In genomic region chr1:35278886-35279554, GRCh38 we compare ENCODE assay signal across 1 cellular context.
A peak's percentile ranks its signal among the peaks of the same experiment; 100 is the strongest.
TF ChIP-seq lines count a peak whose summit lies in the region.

No MANE protein-coding gene starts in this region.

TF ChIP-seq in K562, 482 proteins besides CTCF, POLR2A, EP300 and RAD21 (continued from another document and continues in another):
- TF ChIP-seq ZBTB40 (IDR thresholded peaks at IDR 0.05) (no peak), ZBTB40 (CRISPR knock-in tag; IDR thresholded peaks at IDR 0.05) (no peak), NR3C1 (CRISPR knock-in tag; IDR thresholded peaks at IDR 0.05) (no peak), CEBPB (tag; IDR thresholded peaks at IDR 0.05) (0 out of 2 replicates have a peak, but pooled peaks have one; percentile 53), GABPB1 (CRISPR knock-in tag; IDR thresholded peaks at IDR 0.05) (peak; percentile 54), SAFB (IDR thresholded peaks at IDR 0.05; ENCODE audit: borderline replicate concordance, low read depth, low read length) (no peak), ZSCAN29 (IDR thresholded peaks at IDR 0.05) (no peak), DACH1 (IDR thresholded peaks at IDR 0.05; ENCODE audit: partially characterized antibody) (peak; percentile 85), ZNF224 (CRISPR knock-in tag; IDR thresholded peaks at IDR 0.05) (no peak), E2F4 (CRISPR knock-in tag; IDR thresholded peaks at IDR 0.05; ENCODE audit: low read depth) (no peak), ZC3H11A (IDR thresholded peaks at IDR 0.05; ENCODE audit: low read depth, low read length) (no peak), SRSF7 (optimal IDR thresholded peaks at IDR 0.05; ENCODE audit: low read depth, low read length) (no peak), BMI1 (IDR thresholded peaks at IDR 0.05; ENCODE audit: low read length) (no peak), MCM2 (IDR thresholded peaks at IDR 0.05; ENCODE audit: low read depth) (no peak), MAZ (CRISPR knock-in tag; conservative IDR thresholded peaks at IDR 0.05 in 1 of 2, IDR thresholded peaks at IDR 0.05 in 1 of 2) (peak in 1 of 2 experiments; percentile 63; a peak in 2 of 4 replicates), ZNF282 (CRISPR knock-in tag; IDR thresholded peaks at IDR 0.05) (no peak), CREM (IDR thresholded peaks at IDR 0.05; ENCODE audit: low read depth) (peak; percentile 60; the same call in 1 of the 2 replicates), EZH2 (IDR thresholded peaks at IDR 0.05; ENCODE audit: borderline replicate concordance, low read depth, low read length) (no peak), FOXA1 (IDR thresholded peaks at IDR 0.05; ENCODE audit: borderline replicate concordance) (no peak), HDAC6 (IDR thresholded peaks at IDR 0.05; ENCODE audit: low read depth, low read length) (no peak), STAT5B (CRISPR knock-in tag; IDR thresholded peaks at IDR 0.05) (no peak), BRCA1 (IDR thresholded peaks at IDR 0.05) (no peak), BRCA1 (CRISPR knock-in tag; IDR thresholded peaks at IDR 0.05) (no peak), ZKSCAN8 (CRISPR knock-in tag; IDR thresholded peaks at IDR 0.05) (peak; percentile 28; the same call in 1 of the 2 replicates), CBFA2T3 (IDR thresholded peaks at IDR 0.05) (peak; percentile 96), ZNF197 (CRISPR knock-in tag; IDR thresholded peaks at IDR 0.05; ENCODE audit: low read depth) (no peak), CAMTA2 (CRISPR knock-in tag; conservative IDR thresholded peaks at IDR 0.05) (no peak), DDX20 (tag; IDR thresholded peaks at IDR 0.05; ENCODE audit: low read depth) (no peak), NBN (IDR thresholded peaks at IDR 0.05; ENCODE audit: low read depth) (peak; percentile 86), TAL1 (IDR thresholded peaks at IDR 0.05) (peak; percentile 84), RFX1 (IDR thresholded peaks at IDR 0.05) (peak; percentile 9; the same call in 1 of the 2 replicates), TGIF2 (CRISPR knock-in tag; IDR thresholded peaks at IDR 0.05) (no peak), HDAC2 (IDR thresholded peaks at IDR 0.05) (peak; percentile 92), ZKSCAN1 (IDR thresholded peaks at IDR 0.05; ENCODE audit: low read depth, low read length) (no peak), THAP7 (CRISPR knock-in tag; IDR thresholded peaks at IDR 0.05) (no peak), ZNF551 (CRISPR knock-in tag; IDR thresholded peaks at IDR 0.05) (no peak), LEF1 (IDR thresholded peaks at IDR 0.05) (peak; percentile 95), CBX5 (IDR thresholded peaks at IDR 0.05; ENCODE audit: borderline replicate concordance, low read depth) (no peak), SMAD1 (IDR thresholded peaks at IDR 0.05; ENCODE audit: low read depth, low read length, partially characterized antibody) (no peak), MAFG (tag; conservative IDR thresholded peaks at IDR 0.05) (no peak), ZNF354B (CRISPR knock-in tag; IDR thresholded peaks at IDR 0.05) (no peak), ZFP36 (IDR thresholded peaks at IDR 0.05; ENCODE audit: low read depth, low read length, partially characterized antibody) (no peak), STAT5A (IDR thresholded peaks at IDR 0.05; ENCODE audit: borderline replicate concordance, low read length) (peak; percentile 77; the same call in 1 of the 2 replicates), PHF21A (IDR thresholded peaks at IDR 0.05; ENCODE audit: borderline replicate concordance, low read depth) (no peak; the same call in 1 of the 2 replicates), ZNF644 (tag; IDR thresholded peaks at IDR 0.05; ENCODE audit: low read depth) (no peak), HMG20B (CRISPR knock-in tag; IDR thresholded peaks at IDR 0.05) (no peak), ARID1B (IDR thresholded peaks at IDR 0.05) (peak; percentile 96), GABPB2 (CRISPR knock-in tag; conservative IDR thresholded peaks at IDR 0.05) (no peak)
- TF ChIP-seq, protein P1, sequence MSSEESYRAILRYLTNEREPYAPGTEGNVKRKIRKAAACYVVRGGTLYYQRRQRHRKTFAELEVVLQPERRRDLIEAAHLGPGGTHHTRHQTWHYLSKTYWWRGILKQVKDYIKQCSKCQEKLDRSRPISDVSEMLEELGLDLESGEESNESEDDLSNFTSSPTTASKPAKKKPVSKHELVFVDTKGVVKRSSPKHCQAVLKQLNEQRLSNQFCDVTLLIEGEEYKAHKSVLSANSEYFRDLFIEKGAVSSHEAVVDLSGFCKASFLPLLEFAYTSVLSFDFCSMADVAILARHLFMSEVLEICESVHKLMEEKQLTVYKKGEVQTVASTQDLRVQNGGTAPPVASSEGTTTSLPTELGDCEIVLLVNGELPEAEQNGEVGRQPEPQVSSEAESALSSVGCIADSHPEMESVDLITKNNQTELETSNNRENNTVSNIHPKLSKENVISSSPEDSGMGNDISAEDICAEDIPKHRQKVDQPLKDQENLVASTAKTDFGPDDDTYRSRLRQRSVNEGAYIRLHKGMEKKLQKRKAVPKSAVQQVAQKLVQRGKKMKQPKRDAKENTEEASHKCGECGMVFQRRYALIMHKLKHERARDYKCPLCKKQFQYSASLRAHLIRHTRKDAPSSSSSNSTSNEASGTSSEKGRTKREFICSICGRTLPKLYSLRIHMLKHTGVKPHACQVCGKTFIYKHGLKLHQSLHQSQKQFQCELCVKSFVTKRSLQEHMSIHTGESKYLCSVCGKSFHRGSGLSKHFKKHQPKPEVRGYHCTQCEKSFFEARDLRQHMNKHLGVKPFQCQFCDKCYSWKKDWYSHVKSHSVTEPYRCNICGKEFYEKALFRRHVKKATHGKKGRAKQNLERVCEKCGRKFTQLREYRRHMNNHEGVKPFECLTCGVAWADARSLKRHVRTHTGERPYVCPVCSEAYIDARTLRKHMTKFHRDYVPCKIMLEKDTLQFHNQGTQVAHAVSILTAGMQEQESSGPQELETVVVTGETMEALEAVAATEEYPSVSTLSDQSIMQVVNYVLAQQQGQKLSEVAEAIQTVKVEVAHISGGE (CRISPR knock-in tag; IDR thresholded peaks at IDR 0.05), result peak in 1 of 3 experiments; percentile 76; a peak in 1 of 6 replicates
- TF ChIP-seq, protein P2, sequence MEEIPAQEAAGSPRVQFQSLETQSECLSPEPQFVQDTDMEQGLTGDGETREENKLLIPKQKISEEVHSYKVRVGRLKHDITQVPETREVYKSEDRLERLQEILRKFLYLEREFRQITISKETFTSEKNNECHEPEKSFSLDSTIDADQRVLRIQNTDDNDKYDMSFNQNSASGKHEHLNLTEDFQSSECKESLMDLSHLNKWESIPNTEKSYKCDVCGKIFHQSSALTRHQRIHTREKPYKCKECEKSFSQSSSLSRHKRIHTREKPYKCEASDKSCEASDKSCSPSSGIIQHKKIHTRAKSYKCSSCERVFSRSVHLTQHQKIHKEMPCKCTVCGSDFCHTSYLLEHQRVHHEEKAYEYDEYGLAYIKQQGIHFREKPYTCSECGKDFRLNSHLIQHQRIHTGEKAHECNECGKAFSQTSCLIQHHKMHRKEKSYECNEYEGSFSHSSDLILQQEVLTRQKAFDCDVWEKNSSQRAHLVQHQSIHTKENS (CRISPR knock-in tag; IDR thresholded peaks at IDR 0.05), result no peak
- TF ChIP-seq, protein P3, sequence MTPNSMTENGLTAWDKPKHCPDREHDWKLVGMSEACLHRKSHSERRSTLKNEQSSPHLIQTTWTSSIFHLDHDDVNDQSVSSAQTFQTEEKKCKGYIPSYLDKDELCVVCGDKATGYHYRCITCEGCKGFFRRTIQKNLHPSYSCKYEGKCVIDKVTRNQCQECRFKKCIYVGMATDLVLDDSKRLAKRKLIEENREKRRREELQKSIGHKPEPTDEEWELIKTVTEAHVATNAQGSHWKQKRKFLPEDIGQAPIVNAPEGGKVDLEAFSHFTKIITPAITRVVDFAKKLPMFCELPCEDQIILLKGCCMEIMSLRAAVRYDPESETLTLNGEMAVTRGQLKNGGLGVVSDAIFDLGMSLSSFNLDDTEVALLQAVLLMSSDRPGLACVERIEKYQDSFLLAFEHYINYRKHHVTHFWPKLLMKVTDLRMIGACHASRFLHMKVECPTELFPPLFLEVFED (CRISPR knock-in tag; conservative IDR thresholded peaks at IDR 0.05), result peak; percentile 80; the same call in 1 of the 2 replicates
- TF ChIP-seq, protein P4, sequence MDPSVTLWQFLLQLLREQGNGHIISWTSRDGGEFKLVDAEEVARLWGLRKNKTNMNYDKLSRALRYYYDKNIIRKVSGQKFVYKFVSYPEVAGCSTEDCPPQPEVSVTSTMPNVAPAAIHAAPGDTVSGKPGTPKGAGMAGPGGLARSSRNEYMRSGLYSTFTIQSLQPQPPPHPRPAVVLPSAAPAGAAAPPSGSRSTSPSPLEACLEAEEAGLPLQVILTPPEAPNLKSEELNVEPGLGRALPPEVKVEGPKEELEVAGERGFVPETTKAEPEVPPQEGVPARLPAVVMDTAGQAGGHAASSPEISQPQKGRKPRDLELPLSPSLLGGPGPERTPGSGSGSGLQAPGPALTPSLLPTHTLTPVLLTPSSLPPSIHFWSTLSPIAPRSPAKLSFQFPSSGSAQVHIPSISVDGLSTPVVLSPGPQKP (CRISPR knock-in tag; IDR thresholded peaks at IDR 0.05), result no peak
- TF ChIP-seq, protein P5, sequence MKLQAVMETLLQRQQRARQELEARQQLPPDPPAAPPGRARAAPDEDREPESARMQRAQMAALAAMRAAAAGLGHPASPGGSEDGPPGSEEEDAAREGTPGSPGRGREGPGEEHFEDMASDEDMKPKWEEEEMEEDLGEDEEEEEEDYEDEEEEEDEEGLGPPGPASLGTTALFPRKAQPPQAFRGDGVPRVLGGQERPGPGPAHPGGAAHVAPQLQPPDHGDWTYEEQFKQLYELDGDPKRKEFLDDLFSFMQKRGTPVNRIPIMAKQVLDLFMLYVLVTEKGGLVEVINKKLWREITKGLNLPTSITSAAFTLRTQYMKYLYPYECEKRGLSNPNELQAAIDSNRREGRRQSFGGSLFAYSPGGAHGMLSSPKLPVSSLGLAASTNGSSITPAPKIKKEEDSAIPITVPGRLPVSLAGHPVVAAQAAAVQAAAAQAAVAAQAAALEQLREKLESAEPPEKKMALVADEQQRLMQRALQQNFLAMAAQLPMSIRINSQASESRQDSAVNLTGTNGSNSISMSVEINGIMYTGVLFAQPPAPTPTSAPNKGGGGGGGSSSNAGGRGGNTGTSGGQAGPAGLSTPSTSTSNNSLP (IDR thresholded peaks at IDR 0.05; ENCODE audit: borderline replicate concordance, low read depth, low read length), result peak; percentile 91
